1 cellular context compared by ENCODE assay signal in the genomic region with DNA sequence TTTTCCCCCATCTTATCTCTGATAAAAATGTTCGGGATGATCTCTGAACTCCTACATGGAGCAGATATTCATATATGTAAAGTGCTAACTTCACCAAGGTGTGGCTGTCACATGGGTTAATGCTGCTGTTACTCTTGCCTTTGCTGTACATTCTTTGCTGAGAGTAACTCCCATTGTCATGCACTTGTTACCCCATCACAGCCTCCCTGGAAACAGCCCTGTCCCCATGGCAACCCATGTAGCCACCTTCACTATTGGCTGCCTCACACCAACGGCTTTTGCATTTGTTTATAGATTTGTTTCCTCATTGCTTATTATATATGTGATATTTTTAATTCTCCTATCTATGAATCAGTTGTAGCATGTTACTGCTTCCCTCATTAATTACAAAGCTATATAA.
TF ChIP-seq lines count a peak whose summit lies in the region.

No MANE protein-coding gene starts in this region.

TF ChIP-seq in HepG2, 621 proteins besides CTCF, POLR2A, EP300 and RAD21 (continued from another document):
- TF ChIP-seq, protein P1, sequence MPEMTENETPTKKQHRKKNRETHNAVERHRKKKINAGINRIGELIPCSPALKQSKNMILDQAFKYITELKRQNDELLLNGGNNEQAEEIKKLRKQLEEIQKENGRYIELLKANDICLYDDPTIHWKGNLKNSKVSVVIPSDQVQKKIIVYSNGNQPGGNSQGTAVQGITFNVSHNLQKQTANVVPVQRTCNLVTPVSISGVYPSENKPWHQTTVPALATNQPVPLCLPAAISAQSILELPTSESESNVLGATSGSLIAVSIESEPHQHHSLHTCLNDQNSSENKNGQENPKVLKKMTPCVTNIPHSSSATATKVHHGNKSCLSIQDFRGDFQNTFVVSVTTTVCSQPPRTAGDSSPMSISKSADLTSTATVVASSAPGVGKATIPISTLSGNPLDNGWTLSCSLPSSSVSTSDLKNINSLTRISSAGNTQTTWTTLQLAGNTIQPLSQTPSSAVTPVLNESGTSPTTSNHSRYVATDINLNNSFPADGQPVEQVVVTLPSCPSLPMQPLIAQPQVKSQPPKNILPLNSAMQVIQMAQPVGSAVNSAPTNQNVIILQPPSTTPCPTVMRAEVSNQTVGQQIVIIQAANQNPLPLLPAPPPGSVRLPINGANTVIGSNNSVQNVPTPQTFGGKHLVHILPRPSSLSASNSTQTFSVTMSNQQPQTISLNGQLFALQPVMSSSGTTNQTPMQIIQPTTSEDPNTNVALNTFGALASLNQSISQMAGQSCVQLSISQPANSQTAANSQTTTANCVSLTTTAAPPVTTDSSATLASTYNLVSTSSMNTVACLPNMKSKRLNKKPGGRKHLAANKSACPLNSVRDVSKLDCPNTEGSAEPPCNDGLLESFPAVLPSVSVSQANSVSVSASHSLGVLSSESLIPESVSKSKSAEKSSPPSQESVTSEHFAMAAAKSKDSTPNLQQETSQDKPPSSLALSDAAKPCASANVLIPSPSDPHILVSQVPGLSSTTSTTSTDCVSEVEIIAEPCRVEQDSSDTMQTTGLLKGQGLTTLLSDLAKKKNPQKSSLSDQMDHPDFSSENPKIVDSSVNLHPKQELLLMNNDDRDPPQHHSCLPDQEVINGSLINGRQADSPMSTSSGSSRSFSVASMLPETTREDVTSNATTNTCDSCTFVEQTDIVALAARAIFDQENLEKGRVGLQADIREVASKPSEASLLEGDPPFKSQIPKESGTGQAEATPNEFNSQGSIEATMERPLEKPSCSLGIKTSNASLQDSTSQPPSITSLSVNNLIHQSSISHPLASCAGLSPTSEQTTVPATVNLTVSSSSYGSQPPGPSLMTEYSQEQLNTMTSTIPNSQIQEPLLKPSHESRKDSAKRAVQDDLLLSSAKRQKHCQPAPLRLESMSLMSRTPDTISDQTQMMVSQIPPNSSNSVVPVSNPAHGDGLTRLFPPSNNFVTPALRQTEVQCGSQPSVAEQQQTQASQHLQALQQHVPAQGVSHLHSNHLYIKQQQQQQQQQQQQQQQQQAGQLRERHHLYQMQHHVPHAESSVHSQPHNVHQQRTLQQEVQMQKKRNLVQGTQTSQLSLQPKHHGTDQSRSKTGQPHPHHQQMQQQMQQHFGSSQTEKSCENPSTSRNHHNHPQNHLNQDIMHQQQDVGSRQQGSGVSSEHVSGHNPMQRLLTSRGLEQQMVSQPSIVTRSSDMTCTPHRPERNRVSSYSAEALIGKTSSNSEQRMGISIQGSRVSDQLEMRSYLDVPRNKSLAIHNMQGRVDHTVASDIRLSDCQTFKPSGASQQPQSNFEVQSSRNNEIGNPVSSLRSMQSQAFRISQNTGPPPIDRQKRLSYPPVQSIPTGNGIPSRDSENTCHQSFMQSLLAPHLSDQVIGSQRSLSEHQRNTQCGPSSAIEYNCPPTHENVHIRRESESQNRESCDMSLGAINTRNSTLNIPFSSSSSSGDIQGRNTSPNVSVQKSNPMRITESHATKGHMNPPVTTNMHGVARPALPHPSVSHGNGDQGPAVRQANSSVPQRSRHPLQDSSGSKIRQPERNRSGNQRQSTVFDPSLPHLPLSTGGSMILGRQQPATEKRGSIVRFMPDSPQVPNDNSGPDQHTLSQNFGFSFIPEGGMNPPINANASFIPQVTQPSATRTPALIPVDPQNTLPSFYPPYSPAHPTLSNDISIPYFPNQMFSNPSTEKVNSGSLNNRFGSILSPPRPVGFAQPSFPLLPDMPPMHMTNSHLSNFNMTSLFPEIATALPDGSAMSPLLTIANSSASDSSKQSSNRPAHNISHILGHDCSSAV (CRISPR knock-in tag; IDR thresholded peaks at IDR 0.05; ENCODE audit: borderline replicate concordance) = no peak
- TF ChIP-seq KDM5B (CRISPR knock-in tag; IDR thresholded peaks at IDR 0.05; ENCODE audit: borderline replicate concordance) (no peak), WIZ (CRISPR knock-in tag; IDR thresholded peaks at IDR 0.05) (no peak), ZNF136 (CRISPR knock-in tag; IDR thresholded peaks at IDR 0.05; ENCODE audit: low read depth) (no peak), ZNF75D (CRISPR knock-in tag; IDR thresholded peaks at IDR 0.05; ENCODE audit: borderline replicate concordance) (no peak), SNAPC2 (CRISPR knock-in tag; IDR thresholded peaks at IDR 0.05) (no peak), TCF7 (IDR thresholded peaks at IDR 0.05; ENCODE audit: low read depth) (no peak), TMF1 (CRISPR knock-in tag; IDR thresholded peaks at IDR 0.05; ENCODE audit: low read depth) (no peak), SIX1 (CRISPR knock-in tag; IDR thresholded peaks at IDR 0.05; ENCODE audit: borderline replicate concordance) (no peak), PPARG (CRISPR knock-in tag; conservative IDR thresholded peaks at IDR 0.05) (no peak)
- TF ChIP-seq, protein P2, sequence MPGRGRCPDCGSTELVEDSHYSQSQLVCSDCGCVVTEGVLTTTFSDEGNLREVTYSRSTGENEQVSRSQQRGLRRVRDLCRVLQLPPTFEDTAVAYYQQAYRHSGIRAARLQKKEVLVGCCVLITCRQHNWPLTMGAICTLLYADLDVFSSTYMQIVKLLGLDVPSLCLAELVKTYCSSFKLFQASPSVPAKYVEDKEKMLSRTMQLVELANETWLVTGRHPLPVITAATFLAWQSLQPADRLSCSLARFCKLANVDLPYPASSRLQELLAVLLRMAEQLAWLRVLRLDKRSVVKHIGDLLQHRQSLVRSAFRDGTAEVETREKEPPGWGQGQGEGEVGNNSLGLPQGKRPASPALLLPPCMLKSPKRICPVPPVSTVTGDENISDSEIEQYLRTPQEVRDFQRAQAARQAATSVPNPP (CRISPR knock-in tag; IDR thresholded peaks at IDR 0.05) = no peak
- TF ChIP-seq, protein P3, sequence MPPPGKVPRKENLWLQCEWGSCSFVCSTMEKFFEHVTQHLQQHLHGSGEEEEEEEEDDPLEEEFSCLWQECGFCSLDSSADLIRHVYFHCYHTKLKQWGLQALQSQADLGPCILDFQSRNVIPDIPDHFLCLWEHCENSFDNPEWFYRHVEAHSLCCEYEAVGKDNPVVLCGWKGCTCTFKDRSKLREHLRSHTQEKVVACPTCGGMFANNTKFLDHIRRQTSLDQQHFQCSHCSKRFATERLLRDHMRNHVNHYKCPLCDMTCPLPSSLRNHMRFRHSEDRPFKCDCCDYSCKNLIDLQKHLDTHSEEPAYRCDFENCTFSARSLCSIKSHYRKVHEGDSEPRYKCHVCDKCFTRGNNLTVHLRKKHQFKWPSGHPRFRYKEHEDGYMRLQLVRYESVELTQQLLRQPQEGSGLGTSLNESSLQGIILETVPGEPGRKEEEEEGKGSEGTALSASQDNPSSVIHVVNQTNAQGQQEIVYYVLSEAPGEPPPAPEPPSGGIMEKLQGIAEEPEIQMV (CRISPR knock-in tag; IDR thresholded peaks at IDR 0.05; ENCODE audit: low read depth) = no peak
- TF ChIP-seq, protein P4, sequence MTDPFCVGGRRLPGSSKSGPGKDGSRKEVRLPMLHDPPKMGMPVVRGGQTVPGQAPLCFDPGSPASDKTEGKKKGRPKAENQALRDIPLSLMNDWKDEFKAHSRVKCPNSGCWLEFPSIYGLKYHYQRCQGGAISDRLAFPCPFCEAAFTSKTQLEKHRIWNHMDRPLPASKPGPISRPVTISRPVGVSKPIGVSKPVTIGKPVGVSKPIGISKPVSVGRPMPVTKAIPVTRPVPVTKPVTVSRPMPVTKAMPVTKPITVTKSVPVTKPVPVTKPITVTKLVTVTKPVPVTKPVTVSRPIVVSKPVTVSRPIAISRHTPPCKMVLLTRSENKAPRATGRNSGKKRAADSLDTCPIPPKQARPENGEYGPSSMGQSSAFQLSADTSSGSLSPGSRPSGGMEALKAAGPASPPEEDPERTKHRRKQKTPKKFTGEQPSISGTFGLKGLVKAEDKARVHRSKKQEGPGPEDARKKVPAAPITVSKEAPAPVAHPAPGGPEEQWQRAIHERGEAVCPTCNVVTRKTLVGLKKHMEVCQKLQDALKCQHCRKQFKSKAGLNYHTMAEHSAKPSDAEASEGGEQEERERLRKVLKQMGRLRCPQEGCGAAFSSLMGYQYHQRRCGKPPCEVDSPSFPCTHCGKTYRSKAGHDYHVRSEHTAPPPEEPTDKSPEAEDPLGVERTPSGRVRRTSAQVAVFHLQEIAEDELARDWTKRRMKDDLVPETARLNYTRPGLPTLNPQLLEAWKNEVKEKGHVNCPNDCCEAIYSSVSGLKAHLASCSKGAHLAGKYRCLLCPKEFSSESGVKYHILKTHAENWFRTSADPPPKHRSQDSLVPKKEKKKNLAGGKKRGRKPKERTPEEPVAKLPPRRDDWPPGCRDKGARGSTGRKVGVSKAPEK (CRISPR knock-in tag; IDR thresholded peaks at IDR 0.05; ENCODE audit: borderline replicate concordance) = no peak
- TF ChIP-seq, protein P5, sequence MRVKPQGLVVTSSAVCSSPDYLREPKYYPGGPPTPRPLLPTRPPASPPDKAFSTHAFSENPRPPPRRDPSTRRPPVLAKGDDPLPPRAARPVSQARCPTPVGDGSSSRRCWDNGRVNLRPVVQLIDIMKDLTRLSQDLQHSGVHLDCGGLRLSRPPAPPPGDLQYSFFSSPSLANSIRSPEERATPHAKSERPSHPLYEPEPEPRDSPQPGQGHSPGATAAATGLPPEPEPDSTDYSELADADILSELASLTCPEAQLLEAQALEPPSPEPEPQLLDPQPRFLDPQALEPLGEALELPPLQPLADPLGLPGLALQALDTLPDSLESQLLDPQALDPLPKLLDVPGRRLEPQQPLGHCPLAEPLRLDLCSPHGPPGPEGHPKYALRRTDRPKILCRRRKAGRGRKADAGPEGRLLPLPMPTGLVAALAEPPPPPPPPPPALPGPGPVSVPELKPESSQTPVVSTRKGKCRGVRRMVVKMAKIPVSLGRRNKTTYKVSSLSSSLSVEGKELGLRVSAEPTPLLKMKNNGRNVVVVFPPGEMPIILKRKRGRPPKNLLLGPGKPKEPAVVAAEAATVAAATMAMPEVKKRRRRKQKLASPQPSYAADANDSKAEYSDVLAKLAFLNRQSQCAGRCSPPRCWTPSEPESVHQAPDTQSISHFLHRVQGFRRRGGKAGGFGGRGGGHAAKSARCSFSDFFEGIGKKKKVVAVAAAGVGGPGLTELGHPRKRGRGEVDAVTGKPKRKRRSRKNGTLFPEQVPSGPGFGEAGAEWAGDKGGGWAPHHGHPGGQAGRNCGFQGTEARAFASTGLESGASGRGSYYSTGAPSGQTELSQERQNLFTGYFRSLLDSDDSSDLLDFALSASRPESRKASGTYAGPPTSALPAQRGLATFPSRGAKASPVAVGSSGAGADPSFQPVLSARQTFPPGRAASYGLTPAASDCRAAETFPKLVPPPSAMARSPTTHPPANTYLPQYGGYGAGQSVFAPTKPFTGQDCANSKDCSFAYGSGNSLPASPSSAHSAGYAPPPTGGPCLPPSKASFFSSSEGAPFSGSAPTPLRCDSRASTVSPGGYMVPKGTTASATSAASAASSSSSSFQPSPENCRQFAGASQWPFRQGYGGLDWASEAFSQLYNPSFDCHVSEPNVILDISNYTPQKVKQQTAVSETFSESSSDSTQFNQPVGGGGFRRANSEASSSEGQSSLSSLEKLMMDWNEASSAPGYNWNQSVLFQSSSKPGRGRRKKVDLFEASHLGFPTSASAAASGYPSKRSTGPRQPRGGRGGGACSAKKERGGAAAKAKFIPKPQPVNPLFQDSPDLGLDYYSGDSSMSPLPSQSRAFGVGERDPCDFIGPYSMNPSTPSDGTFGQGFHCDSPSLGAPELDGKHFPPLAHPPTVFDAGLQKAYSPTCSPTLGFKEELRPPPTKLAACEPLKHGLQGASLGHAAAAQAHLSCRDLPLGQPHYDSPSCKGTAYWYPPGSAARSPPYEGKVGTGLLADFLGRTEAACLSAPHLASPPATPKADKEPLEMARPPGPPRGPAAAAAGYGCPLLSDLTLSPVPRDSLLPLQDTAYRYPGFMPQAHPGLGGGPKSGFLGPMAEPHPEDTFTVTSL (CRISPR knock-in tag; IDR thresholded peaks at IDR 0.05; ENCODE audit: borderline replicate concordance) = no peak
